Comparison of ENCODE assay signal across 16 cellular contexts in the genomic region with DNA sequence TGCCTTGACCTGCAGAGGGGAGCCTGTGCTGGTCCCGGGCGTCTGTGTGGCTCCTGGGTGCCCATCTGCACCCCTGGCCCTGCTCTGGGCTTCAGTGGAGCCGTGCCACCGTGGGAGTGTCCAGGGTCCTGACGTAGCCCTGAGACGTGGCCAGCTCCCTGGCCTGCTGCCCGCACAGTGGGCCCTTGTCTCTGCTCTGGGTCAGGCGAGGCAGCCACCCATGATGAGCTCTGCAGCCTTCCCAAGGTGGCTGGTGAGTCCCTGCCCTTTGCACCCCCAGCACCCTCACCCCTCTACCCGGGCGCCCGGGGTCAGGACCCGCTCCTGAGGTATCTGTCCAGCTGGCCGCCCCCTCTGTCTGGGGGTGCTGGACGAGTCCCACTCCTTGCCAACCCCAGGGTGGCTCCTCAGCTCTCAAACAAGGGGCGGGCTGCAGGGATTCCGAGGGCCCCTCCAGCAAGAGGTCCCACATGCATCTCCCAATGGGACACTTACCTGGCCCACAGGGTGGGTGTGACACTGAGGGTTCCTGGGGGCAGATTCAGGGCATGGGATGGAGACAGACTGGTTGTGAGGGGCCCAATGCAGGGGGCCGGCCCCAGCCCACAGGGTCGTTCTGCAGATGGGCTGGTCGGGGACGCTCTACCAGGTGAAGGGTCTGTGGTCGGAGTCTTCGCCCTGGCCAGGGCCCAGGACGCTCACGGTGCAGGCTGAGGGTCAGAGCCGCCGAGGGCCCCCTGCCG. TPM values are rescaled to one million over a fixed set of nuclear protein-coding genes. Genes with fewer than 3 reads are reported as not detected.
DNase-seq lines count a peak whose midpoint lies in the region; ATAC-seq, FAIRE-seq and TF ChIP-seq lines count a peak whose summit lies in the region.
"Had no signal": no experiment of that assay in that cellular context is flagged by ENCODE, and none has a peak within 500 bp of the region (broad histone marks: within the 10 kb centered on the region; RNA-seq: fewer than 3 reads in every experiment).

No MANE protein-coding gene starts in this region.

- peak; percentile 27 for DNase-seq in AG08396 (ENCODE audit: low spot score)
- peak; percentile 6 for DNase-seq in HuH-7.5 (ENCODE audit: low spot score)
- DNase-seq in left ventricle myocardium superior = peak; percentile 89
- peak in 5 of 6 donors; percentile 11 to 72 (median 27) for DNase-seq in pancreas
- no peak for DNase-seq in ACHN
- no peak for DNase-seq in SIG-M5 treated with dmso at 0.1 percent for 504 hours (lab: John Stamatoyannopoulos, UW; ENCODE audit: unreplicated experiment)
- DNase-seq in NCI-H774 (lab: John Stamatoyannopoulos, UW) = no peak
- DNase-seq: activated CD4-positive, alpha-beta T cell treated with anti-CD3 and anti-CD28 coated beads, Interleukin-2, amount 10 ng/mL, durations not matched to agents 7 days and 5 days; body of pancreas; NCI-H1048; NCI-H446 treated with DMSO at 0.1 percent for 48 hours had no signal

- H3K27me3 ChIP-seq in pancreas = no peaks in the 10 kb centered on the region
- H3K27me3 ChIP-seq: body of pancreas, transverse colon had no signal

- H3K36me3 ChIP-seq in pancreas = no peaks in the 10 kb centered on the region
- H3K36me3 ChIP-seq: transverse colon had no signal

- no peaks in the 10 kb centered on the region for H3K9me3 ChIP-seq in pancreas
- H3K9me3 ChIP-seq: body of pancreas, transverse colon had no signal

- no peaks in the 10 kb centered on the region for H3K4me1 ChIP-seq in pancreas
- H3K4me1 ChIP-seq: body of pancreas had no signal

- ATAC-seq in left ventricle myocardium superior (peak; percentile 90), pancreas (peak in 2 of 4 donors; percentile 13 to 20), HG03378 (IDR thresholded peaks at IDR 0.05; ENCODE audit: unreplicated experiment) (no peak)
- ATAC-seq: body of pancreas, left colon had no signal

- in situ Hi-C loops in ACHN (cut with HindIII; ENCODE audit: low pct_ligation_motif_present, low pct_unique_long_range_greater_than_20kb, low sequenced_read_pairs) = no loop called here

- WGBS in pancreas, 2 donors = 69 to 76% methylated on average over 26 to 27 of the region's 27 CpGs

- intact Hi-C loops in left ventricle myocardium superior (cut with micrococcal nuclease) (no loop called here), pancreas (cut with DNase I) (no loop called here)

- TF ChIP-seq CTCF in pancreas (IDR thresholded peaks at IDR 0.05) = no peak

- no peak overlapping the region for H3K4me3 ChIP-seq in pancreas
- H3K4me3 ChIP-seq: body of pancreas, transverse colon had no signal

- H3K27ac ChIP-seq in pancreas = no peak overlapping the region
- H3K27ac ChIP-seq: body of pancreas, transverse colon had no signal

- no peak for FAIRE-seq in pancreas (lab: Jason Lieb, UNC)

RNA-seq across cellular contexts. Expression of a gene that starts 2.4 kb away (rescaled TPM):
- total RNA-seq in left ventricle myocardium superior = 0.52 TPM
- not detected for total RNA-seq in pancreas
- under 1 TPM; 0.31 to 0.42 TPM for polyA plus RNA-seq in pancreas
- total RNA-seq: body of pancreas had no signal

RNA-seq across cellular contexts. Expression of a gene that starts 34.8 kb away (rescaled TPM):
- not detected for total RNA-seq in left ventricle myocardium superior
- total RNA-seq in pancreas = not detected
- polyA plus RNA-seq in pancreas = not detected
- total RNA-seq: activated CD4-positive, alpha-beta T cell treated with anti-CD3 and anti-CD28 coated beads, Interleukin-2, amount 10 ng/mL, durations not matched to agents 7 days and 5 days; body of pancreas; glomerular endothelial cell had no signal

RNA-seq across cellular contexts. Expression of a gene that starts 47.3 kb away (rescaled TPM):
- 1.4 TPM for total RNA-seq in left ventricle myocardium superior
- under 1 TPM in 5 of 6 donors, not detected in 1; 0.14 to 0.63 (median 0.29) TPM for total RNA-seq in pancreas
- polyA plus RNA-seq in pancreas = under 1 TPM; 0.09 to 0.23 TPM
- total RNA-seq: glomerular endothelial cell had no signal

RNA-seq across cellular contexts. Expression of a gene that starts 58.1 kb away (rescaled TPM):
- not detected for total RNA-seq in left ventricle myocardium superior
- total RNA-seq in pancreas = not detected
- under 1 TPM; 0.02 to 0.19 TPM for polyA plus RNA-seq in pancreas
- total RNA-seq: activated CD4-positive, alpha-beta T cell treated with anti-CD3 and anti-CD28 coated beads, Interleukin-2, amount 10 ng/mL, durations not matched to agents 7 days and 5 days; body of pancreas; glomerular endothelial cell; left colon; natural killer cell treated with Interleukin-12 subunit alpha and Interleukin-12 subunit beta and Interleukin-15 and Interleukin-18, amount 100 ng/mL, for 72 hours had no signal

Comparison
In these comparisons a context has a peak if more than half of its experiments do, and no peak if none do; other contexts are left out.
1. DNase-seq: peak in AG08396 (single experiment), HuH-7.5 (single experiment), left ventricle myocardium superior (single experiment) and pancreas (5 of 6); none in ACHN (single experiment), SIG-M5 treated with dmso at 0.1 percent for 504 hours (single experiment) and NCI-H774 (single experiment).